Comparison of ENCODE assay signal across 8 cellular contexts in genomic region chr9:131361202-131361833, GRCh38. TPM values are rescaled to one million over a fixed set of nuclear protein-coding genes. Genes with fewer than 3 reads are reported as not detected.
DNase-seq lines count a peak whose midpoint lies in the region; ATAC-seq and TF ChIP-seq lines count a peak whose summit lies in the region.

No MANE protein-coding gene starts in this region.

- H3K4me3 Mint-ChIP-seq in Calu3 (ENCODE audit: low read depth, unreplicated experiment): no peak overlapping the region
- no peak overlapping the region for H3K4me3 Mint-ChIP-seq in nephron

- intact Hi-C loops in Calu3 (cut with micrococcal nuclease; ENCODE audit: unreplicated experiment): no loop called here

- H3K9me3 Mint-ChIP-seq in Calu3 (ENCODE audit: low read depth, unreplicated experiment) (no peaks in the 10 kb centered on the region), nephron (no peaks in the 10 kb centered on the region)

- CTCF ChIA-PET in Calu3 (lab: Charles Lee): interaction anchor here (0.7 kb wide), 1 partner anchor 79 kb away, joined by 3 read pairs; no protein-coding TSS in a partner anchor

- no peak overlapping the region for H3K4me3 ChIP-seq in astrocyte of the spinal cord (ENCODE audit: low read depth, low read length)

- peak; percentile 8 for DNase-seq in Calu3
- DNase-seq in NCI-H2107 (lab: John Stamatoyannopoulos, UW): peak; percentile 54
- peak; percentile 13 for DNase-seq in astrocyte of the spinal cord (ENCODE audit: low read depth, low spot score)
- no peak for DNase-seq in amniotic stem cell (lab: John Stamatoyannopoulos, UW)
- DNase-seq in activated CD4-positive, CD25-positive, alpha-beta regulatory T cell treated with anti-CD3 and anti-CD28 coated beads, Interleukin-2, amount 50 U/mL, for 72 hours: no peak

- BruUV-seq in Calu3 (replicated peaks; lab: Mats Ljungman, UMichigan): no TSS peak

- in situ Hi-C loops in astrocyte of the spinal cord (cut with HindIII; ENCODE audit: low sequenced_read_pairs): no loop called here

- TF ChIP-seq CTCF in Calu3 (IDR thresholded peaks at IDR 0.05; ENCODE audit: unreplicated experiment): no peak
- TF ChIP-seq CTCF in astrocyte of the spinal cord (IDR thresholded peaks at IDR 0.05; ENCODE audit: low read depth, low read length): no peak
- TF ChIP-seq CTCF in nephron (IDR thresholded peaks at IDR 0.05; ENCODE audit: unreplicated experiment in 3 of 3): no peak

- H3K4me1 Mint-ChIP-seq in Calu3 (ENCODE audit: low read depth, unreplicated experiment) (no peaks in the 10 kb centered on the region), nephron (peaks cover 5% of the 10 kb centered on the region)

- no peak for ATAC-seq in GM18519 (IDR thresholded peaks at IDR 0.05; ENCODE audit: low FRiP score, unreplicated experiment)
- no peak for ATAC-seq in GM18873 (IDR thresholded peaks at IDR 0.05; ENCODE audit: low FRiP score, unreplicated experiment)

- H3K36me3 Mint-ChIP-seq in Calu3 (ENCODE audit: insufficient read depth, unreplicated experiment): no peaks in the 10 kb centered on the region
- H3K36me3 Mint-ChIP-seq in nephron (ENCODE audit: low read depth): no peaks in the 10 kb centered on the region

- no peaks in the 10 kb centered on the region for H3K27me3 Mint-ChIP-seq in Calu3 (ENCODE audit: unreplicated experiment)
- no peaks in the 10 kb centered on the region for H3K27me3 Mint-ChIP-seq in nephron (ENCODE audit: low read depth)

- no peak overlapping the region for H3K27ac Mint-ChIP-seq in Calu3 (ENCODE audit: unreplicated experiment)
- H3K27ac Mint-ChIP-seq in nephron: peak overlapping the region; percentile 55 to 72 (median 61)

RNA-seq across cellular contexts. Expression of gene PRRC2B, which starts 32.6 kb away (rescaled TPM):
- 137 and 143 TPM in 2 replicates for total RNA-seq in Calu3 (2022)

Comparison
In these comparisons a context has a peak if more than half of its experiments do, and no peak if none do; other contexts are left out.
1. DNase-seq: peak in Calu3 (single experiment), NCI-H2107 (single experiment) and astrocyte of the spinal cord (single experiment); none in amniotic stem cell (single experiment) and activated CD4-positive, CD25-positive, alpha-beta regulatory T cell treated with anti-CD3 and anti-CD28 coated beads, Interleukin-2, amount 50 U/mL, for 72 hours (single experiment).